Comparison of ENCODE assay signal across 26 cellular contexts in genomic region chr10:36556468-36556867, GRCh38.
"Had no signal": no experiment of that assay in that cellular context is flagged by ENCODE, and none has a peak within 500 bp of the region (broad histone marks: within the 10 kb centered on the region; RNA-seq: fewer than 3 reads in every experiment).

No MANE protein-coding gene starts in this region.

- H3K36me3 Mint-ChIP-seq: activated naive CD8-positive, alpha-beta T cell; brain; T-cell had no signal

- H3K4me3 Mint-ChIP-seq: activated B cell treated with CpG ODN at 0.5 μM for 24 hours; activated CD8-positive, alpha-beta T cell treated with anti-CD3 and anti-CD28 coated beads for 36 hours; activated naive CD8-positive, alpha-beta T cell; activated T-cell treated with anti-CD3 and anti-CD28 coated beads, Interleukin-2, amount 50 U/mL, for 4 hours; activated T-helper 17 cell treated with anti-CD3 and anti-CD28 coated beads, Interleukin-2, amount 50 U/mL, for 72 hours; brain; T-cell; T-helper 1 cell treated with Interleukin-12 subunit alpha and Interleukin-12 subunit beta and Interleukin-4 antibody, amounts not matched to agents 30 μg/mL and 1 μg/mL, for 36 hours had no signal

- H3K4me1 Mint-ChIP-seq: activated B cell treated with CpG ODN at 0.5 μM for 24 hours; activated T-helper 17 cell treated with anti-CD3 and anti-CD28 coated beads, Interleukin-2, amount 50 U/mL, for 72 hours; brain; T-cell had no signal

- H3K27me3 Mint-ChIP-seq: activated B cell treated with CpG ODN at 0.5 μM for 24 hours; activated CD8-positive, alpha-beta T cell treated with anti-CD3 and anti-CD28 coated beads for 36 hours; activated naive CD8-positive, alpha-beta T cell; activated T-helper 17 cell treated with anti-CD3 and anti-CD28 coated beads, Interleukin-2, amount 50 U/mL, for 72 hours; T-cell had no signal

- DNase-seq: activated B cell treated with CpG ODN at 0.5 μM for 24 hours; activated CD4-positive, alpha-beta T cell treated with anti-CD3 and anti-CD28 coated beads for 48 hours; activated CD4-positive, alpha-beta T cell treated with anti-CD3 and anti-CD28 coated beads, Interleukin-2, amount 50 U/mL, for 1 hour; activated CD4-positive, alpha-beta T cell treated with anti-CD3 and anti-CD28 coated beads, Interleukin-2, amount 50 U/mL, for 48 hours; activated CD8-positive, alpha-beta memory T cell treated with anti-CD3 and anti-CD28 coated beads for 24 hours; activated CD8-positive, alpha-beta T cell treated with anti-CD3 and anti-CD28 coated beads for 36 hours; activated effector memory CD4-positive, alpha-beta T cell treated with Interleukin-2 at 50 U/mL for 16 hours; activated gamma-delta T cell treated with Interleukin-2 at 50 U/mL for 16 hours; activated naive CD4-positive, alpha-beta T cell treated with anti-CD3 and anti-CD28 coated beads, Interleukin-2, amount 50 U/mL, for 16 hours; activated naive CD4-positive, alpha-beta T cell treated with Interleukin-2 at 50 U/mL for 16 hours; activated T-cell treated with anti-CD3 and anti-CD28 coated beads, Interleukin-2, amount 50 U/mL, for 4 hours; amniotic stem cell; anterior cingulate cortex; central memory CD4-positive, alpha-beta T cell; cerebellar nuclear complex; colonic mucosa; effector CD8-positive, alpha-beta T cell; foreskin fibroblast; head of caudate nucleus; T-cell; T-helper 9 cell; WERI-Rb-1 had no signal

- H3K9me3 Mint-ChIP-seq: activated B cell treated with CpG ODN at 0.5 μM for 24 hours, brain had no signal

- H3K27ac Mint-ChIP-seq: activated B cell treated with CpG ODN at 0.5 μM for 24 hours; activated CD8-positive, alpha-beta T cell treated with anti-CD3 and anti-CD28 coated beads for 36 hours; activated naive CD8-positive, alpha-beta T cell; activated T-helper 17 cell treated with anti-CD3 and anti-CD28 coated beads, Interleukin-2, amount 50 U/mL, for 72 hours; brain; T-cell; T-helper 1 cell treated with Interleukin-12 subunit alpha and Interleukin-12 subunit beta and Interleukin-4 antibody, amounts not matched to agents 30 μg/mL and 1 μg/mL, for 36 hours had no signal
